Comparison of ENCODE assay signal across 2 cellular contexts in genomic region chr19:4042064-4042730, GRCh38.
TF ChIP-seq lines count a peak whose summit lies in the region.

No MANE protein-coding gene starts in this region.

TF ChIP-seq in IMR-90, 13 proteins besides CTCF, POLR2A, EP300 and RAD21:
- no peak for TF ChIP-seq BHLHE40 (IDR thresholded peaks at IDR 0.05; ENCODE audit: low read depth, low read length)
- TF ChIP-seq FOS (IDR thresholded peaks at IDR 0.05; ENCODE audit: low read depth, low read length): no peak
- no peak for TF ChIP-seq USF2 (IDR thresholded peaks at IDR 0.05; ENCODE audit: low read depth, low read length)
- no peak for TF ChIP-seq MAFK (IDR thresholded peaks at IDR 0.05; ENCODE audit: low read depth, low read length)
- TF ChIP-seq CHD1 (IDR thresholded peaks at IDR 0.05; ENCODE audit: low read depth, low read length): no peak
- TF ChIP-seq RCOR1 (IDR thresholded peaks at IDR 0.05; ENCODE audit: insufficient replicate concordance, low read length): no peak
- no peak for TF ChIP-seq SMC3 (IDR thresholded peaks at IDR 0.05; ENCODE audit: low read depth, low read length)
- no peak for TF ChIP-seq MAZ (IDR thresholded peaks at IDR 0.05; ENCODE audit: borderline replicate concordance, low read depth, low read length)
- no peak for TF ChIP-seq CEBPB (IDR thresholded peaks at IDR 0.05; ENCODE audit: low read depth, low read length)
- TF ChIP-seq RFX5 (IDR thresholded peaks at IDR 0.05; ENCODE audit: low read depth, low read length): no peak
- TF ChIP-seq ELK1 (IDR thresholded peaks at IDR 0.05; ENCODE audit: borderline replicate concordance, low read depth, low read length): no peak
- no peak for TF ChIP-seq MXI1 (IDR thresholded peaks at IDR 0.05; ENCODE audit: borderline replicate concordance, low read depth, low read length)

TF ChIP-seq in GM12878, 131 proteins besides CTCF, POLR2A, EP300 and RAD21:
- TF ChIP-seq FOS (IDR thresholded peaks at IDR 0.05; ENCODE audit: borderline replicate concordance, extremely low read depth, insufficient read length): no peak
- no peak for TF ChIP-seq FOXM1 (IDR thresholded peaks at IDR 0.05; ENCODE audit: low read depth, low read length)
- TF ChIP-seq IRF4 (IDR thresholded peaks at IDR 0.05; ENCODE audit: low read depth, low read length): no peak
- no peak for TF ChIP-seq MEF2B (IDR thresholded peaks at IDR 0.05; ENCODE audit: partially characterized antibody, poor library complexity, severe bottlenecking)
- no peak for TF ChIP-seq POU2F2 (IDR thresholded peaks at IDR 0.05; ENCODE audit: borderline replicate concordance, low read depth, low read length)
- no peak for TF ChIP-seq PBX3 (IDR thresholded peaks at IDR 0.05; ENCODE audit: insufficient replicate concordance, low read depth, low read length)
- no peak for TF ChIP-seq CHD2 (IDR thresholded peaks at IDR 0.05; ENCODE audit: borderline replicate concordance, low read depth, low read length)
- no peak for TF ChIP-seq SMAD5 (IDR thresholded peaks at IDR 0.05; ENCODE audit: low read depth)
- TF ChIP-seq SUPT20H (IDR thresholded peaks at IDR 0.05; ENCODE audit: borderline replicate concordance, control insufficient read depth, low read depth, low read length): no peak
- no peak for TF ChIP-seq SMC3 (IDR thresholded peaks at IDR 0.05; ENCODE audit: borderline replicate concordance, low read length)
- TF ChIP-seq MLLT1 (IDR thresholded peaks at IDR 0.05): no peak
- no peak for TF ChIP-seq IRF5 (IDR thresholded peaks at IDR 0.05; ENCODE audit: borderline replicate concordance)
- TF ChIP-seq CHD4 (IDR thresholded peaks at IDR 0.05): no peak
- TF ChIP-seq TARDBP (IDR thresholded peaks at IDR 0.05; ENCODE audit: borderline replicate concordance): no peak
- no peak for TF ChIP-seq TCF7 (IDR thresholded peaks at IDR 0.05; ENCODE audit: borderline replicate concordance)
- no peak for TF ChIP-seq ASH2L (IDR thresholded peaks at IDR 0.05; ENCODE audit: borderline replicate concordance, low read depth)
- TF ChIP-seq LARP7 (IDR thresholded peaks at IDR 0.05): no peak
